Comparison of ENCODE assay signal across 12 cellular contexts in genomic region chr15:69548771-69549170, GRCh38.
"Had no signal": no experiment of that assay in that cellular context is flagged by ENCODE, and none has a peak within 500 bp of the region (broad histone marks: within the 10 kb centered on the region; RNA-seq: fewer than 3 reads in every experiment).

No MANE protein-coding gene starts in this region.

- ATAC-seq: activated CD4-positive, CD25-positive, alpha-beta regulatory T cell treated with anti-CD3 and anti-CD28 coated beads, Interleukin-2, amount 50 U/mL, for 24 hours; left colon; stimulated activated memory B cell treated with anti-CD40 and anti-IgM and Interleukin-4, amounts not matched to agents 10 μg/mL and 1 μg/mL and 100 μg/mL, for 72 hours had no signal

- H3K9me3 ChIP-seq: colonic mucosa had no signal

- H3K4me3 ChIP-seq: colonic mucosa, tibial nerve, vagina had no signal

- H3K4me3 Mint-ChIP-seq: activated CD4-positive, alpha-beta memory T cell treated with anti-CD3 and anti-CD28 coated beads for 36 hours; activated naive CD8-positive, alpha-beta T cell; memory B cell; stimulated activated memory B cell treated with anti-CD40 and anti-IgM and Interleukin-4, amounts not matched to agents 10 μg/mL and 1 μg/mL and 100 μg/mL, for 72 hours had no signal

- DNase-seq: activated CD4-positive, alpha-beta memory T cell treated with anti-CD3 and anti-CD28 coated beads for 36 hours; activated gamma-delta T cell; activated T-cell treated with anti-CD3 and anti-CD28 coated beads, Interleukin-2, amount 50 U/mL, for 48 hours; colonic mucosa; left colon; small intestine had no signal

- H3K27ac Mint-ChIP-seq: activated CD4-positive, alpha-beta memory T cell treated with anti-CD3 and anti-CD28 coated beads for 36 hours; activated naive CD8-positive, alpha-beta T cell; memory B cell; stimulated activated memory B cell treated with anti-CD40 and anti-IgM and Interleukin-4, amounts not matched to agents 10 μg/mL and 1 μg/mL and 100 μg/mL, for 72 hours had no signal

- H3K27me3 ChIP-seq: colonic mucosa, tibial nerve, vagina had no signal

- H3K4me1 Mint-ChIP-seq: memory B cell; stimulated activated memory B cell treated with anti-CD40 and anti-IgM and Interleukin-4, amounts not matched to agents 10 μg/mL and 1 μg/mL and 100 μg/mL, for 72 hours had no signal

- H3K27ac ChIP-seq: colonic mucosa, tibial nerve, vagina had no signal

- H3K36me3 Mint-ChIP-seq: memory B cell had no signal

- H3K4me1 ChIP-seq: colonic mucosa, tibial nerve, vagina had no signal

- H3K36me3 ChIP-seq: colonic mucosa, tibial nerve, vagina had no signal
